In genomic region chr12:9064815-9065606, GRCh38 we compare ENCODE assay signal across 8 cellular contexts. TPM values are rescaled to one million over a fixed set of nuclear protein-coding genes. Genes with fewer than 3 reads are reported as not detected.
A peak's percentile ranks its signal among the peaks of the same experiment; 100 is the strongest.
DNase-seq lines count a peak whose midpoint lies in the region; ATAC-seq and TF ChIP-seq lines count a peak whose summit lies in the region.

No MANE protein-coding gene starts in this region.

- POLR2A ChIA-PET in Caco-2 (lab: Charles Lee), result interaction anchor here (0.6 to 2.4 kb wide), 5 partner anchors 115 to 476 kb away, joined by 4 to 14 read pairs (median 6); partner anchors contain the start of gene M6PR

- TF ChIP-seq CTCF in Caco-2 (IDR thresholded peaks at IDR 0.05; ENCODE audit: insufficient read depth in 1 of 2, low read depth in 1 of 2, low read length in 1 of 2, severe bottlenecking in 1 of 2, unreplicated experiment in 1 of 2) (no peak), neutrophil (IDR thresholded peaks at IDR 0.05) (no peak)

- no peaks in the 10 kb centered on the region for H3K9me3 Mint-ChIP-seq in Caco-2 (ENCODE audit: unreplicated experiment)

- H3K27me3 ChIP-seq in Caco-2 (replicated peaks; ENCODE audit: control insufficient read depth, insufficient read depth, low read length), result no peaks in the 10 kb centered on the region
- no peaks in the 10 kb centered on the region for H3K27me3 ChIP-seq in HUES64 (ENCODE audit: insufficient read depth, low read length)
- no peaks in the 10 kb centered on the region for H3K27me3 ChIP-seq in adipocyte (replicated peaks; ENCODE audit: control insufficient read depth, insufficient read depth, low read length)
- peaks cover 37% of the 10 kb centered on the region for H3K27me3 ChIP-seq in neutrophil

- WGBS in HUES64, result 19% methylated on average over 43 of the region's 45 CpGs

- no peaks in the 10 kb centered on the region for H3K36me3 ChIP-seq in Caco-2 (ENCODE audit: control insufficient read depth, insufficient read depth, low read length)
- H3K36me3 ChIP-seq in HUES64 (ENCODE audit: insufficient read depth, low read length), result no peaks in the 10 kb centered on the region
- peaks cover 14% of the 10 kb centered on the region for H3K36me3 ChIP-seq in adipocyte (ENCODE audit: control insufficient read depth, insufficient read depth, low read length, severe bottlenecking)
- H3K36me3 ChIP-seq in neutrophil, result no peaks in the 10 kb centered on the region

- H3K4me3 ChIP-seq in Caco-2 (ENCODE audit: low read depth, low read length) (peak overlapping the region; percentile 94), HUES64 (ENCODE audit: low read length) (peak overlapping the region; percentile 85), adipocyte (ENCODE audit: low read length) (peak overlapping the region; percentile 90), neutrophil (ENCODE audit: low read depth in 1 of 2, low read length in 1 of 2) (peak overlapping the region; percentile 49 to 59)

- H3K4me1 ChIP-seq in Caco-2, result peaks cover 8% of the 10 kb centered on the region
- H3K4me1 ChIP-seq in HUES64 (ENCODE audit: insufficient read depth, low read length), result peaks cover 8% of the 10 kb centered on the region; the same call in 1 of the 2 replicates
- peaks cover 10% of the 10 kb centered on the region for H3K4me1 ChIP-seq in adipocyte (ENCODE audit: control insufficient read depth, insufficient read depth, low read length)
- peaks cover 5 to 14% of the 10 kb centered on the region in 2 experiments for H3K4me1 ChIP-seq in neutrophil (ENCODE audit: control insufficient read depth in 1 of 2, insufficient read depth in 1 of 2, low read depth in 1 of 2, low read length in 1 of 2)

- peaks cover 8% of the 10 kb centered on the region for H3K4me1 Mint-ChIP-seq in Caco-2 (ENCODE audit: low read depth, unreplicated experiment)

- H3K9ac ChIP-seq in HUES64 (ENCODE audit: low read depth, low read length), result peak overlapping the region; percentile 90
- H3K9ac ChIP-seq in adipocyte (ENCODE audit: low read length), result peak overlapping the region; percentile 93

- H3K4me3 Mint-ChIP-seq in Caco-2 (ENCODE audit: unreplicated experiment), result peak overlapping the region; percentile 74

- BruUV-seq in Caco-2 (replicated peaks; lab: Mats Ljungman, UMichigan), result no TSS peak

- intact Hi-C loops in Caco-2 (cut with micrococcal nuclease; ENCODE audit: unreplicated experiment), result loop anchor here (1.0 to 5.0 kb wide), 6 partner anchors 57 to 307 kb away; no protein-coding TSS in a partner anchor
- intact Hi-C loops in cardiac septum (cut with DNase I), result loop anchor here (5.0 kb wide), 1 partner anchor 47 kb away; no protein-coding TSS in a partner anchor

- H3K27me3 Mint-ChIP-seq in Caco-2 (ENCODE audit: insufficient read depth, unreplicated experiment), result no peaks in the 10 kb centered on the region

- H3K27ac Mint-ChIP-seq in Caco-2 (ENCODE audit: unreplicated experiment), result peak overlapping the region; percentile 66

- H3K9me3 ChIP-seq in Caco-2 (no peaks in the 10 kb centered on the region), HUES64 (ENCODE audit: insufficient read depth, low read depth, low read length) (peaks cover 8% of the 10 kb centered on the region), adipocyte (ENCODE audit: control insufficient read depth, low read length) (no peaks in the 10 kb centered on the region), neutrophil (no peaks in the 10 kb centered on the region)

- CTCF ChIA-PET in Caco-2 (lab: Charles Lee), result interaction anchor here (0.5 to 2.1 kb wide), 7 partner anchors 9 to 313 kb away, joined by 3 to 9 read pairs (median 3); no protein-coding TSS in a partner anchor

- H3K36me3 Mint-ChIP-seq in Caco-2 (ENCODE audit: insufficient read depth, unreplicated experiment), result no peaks in the 10 kb centered on the region

- DNase-seq in Caco-2, result peak; percentile 93 to 95
- DNase-seq in adipocyte (ENCODE audit: low read depth), result peak; percentile 45
- peak; percentile 86 for DNase-seq in cardiac septum (ENCODE audit: low spot score)
- no peak for DNase-seq in GDM1 (lab: John Stamatoyannopoulos, UW)

- no peak for ATAC-seq in HG03520 (IDR thresholded peaks at IDR 0.05; ENCODE audit: unreplicated experiment)
- ATAC-seq in HG02981 (IDR thresholded peaks at IDR 0.05; ENCODE audit: unreplicated experiment), result no peak

- H3K27ac ChIP-seq in HUES64 (ENCODE audit: low read depth, low read length), result peak overlapping the region; percentile 88
- no peak overlapping the region for H3K27ac ChIP-seq in neutrophil

RNA-seq across cellular contexts. Expression of gene A2M, which starts 50.7 kb away (rescaled TPM):
- total RNA-seq in Caco-2 (2022), result 0.60 and 1.00 TPM in 2 replicates
- polyA plus RNA-seq in HUES64 (2013, experiment 1 of 2), result 5.3 TPM
- 14.6 TPM for polyA plus RNA-seq in HUES64 (2013, experiment 2 of 2)
- 588 TPM for total RNA-seq in cardiac septum

Comparison
In these comparisons a context has a peak if more than half of its experiments do, and no peak if none do; other contexts are left out.
1. RNA of gene A2M, which starts 50.7 kb away (total RNA-seq): 588 TPM in cardiac septum (single experiment); 0.60 to 1.00 TPM in Caco-2; every median in the first group is over 100 times any median in the second.
2. Peak in every context shown above with its lines, with median percentiles within 50 percentile points of each other: H3K4me3 ChIP-seq.